ENCODE assay signal across 15 cellular contexts in genomic region chr13:26664942-26665341, GRCh38.
DNase-seq lines count a peak whose midpoint lies in the region; ATAC-seq and TF ChIP-seq lines count a peak whose summit lies in the region.
"Had no signal": no experiment of that assay in that cellular context is flagged by ENCODE, and none has a peak within 500 bp of the region (broad histone marks: within the 10 kb centered on the region; RNA-seq: fewer than 3 reads in every experiment).

No MANE protein-coding gene starts in this region.

- peaks cover 21% of the 10 kb centered on the region for H3K4me1 ChIP-seq in MM.1S (ENCODE audit: low read length)
- H3K4me1 ChIP-seq in endocrine pancreas (ENCODE audit: control insufficient read depth, insufficient read depth, low read length): peaks cover 23% of the 10 kb centered on the region
- H3K4me1 ChIP-seq in right lobe of liver: no peaks in the 10 kb centered on the region

- H3K36me3 ChIP-seq in MM.1S (replicated peaks; ENCODE audit: insufficient read depth, low read length): no peaks in the 10 kb centered on the region
- no peaks in the 10 kb centered on the region for H3K36me3 ChIP-seq in endocrine pancreas (ENCODE audit: control insufficient read depth, insufficient read depth, low read length)
- no peaks in the 10 kb centered on the region for H3K36me3 ChIP-seq in right lobe of liver

- 83% methylated on average over 4 of the region's 4 CpGs for WGBS in right lobe of liver (ENCODE audit: insufficient coverage, low coverage, low lambda C conversion rate, missing lambda C conversion rate)

- H3K4me2 ChIP-seq in MM.1S (ENCODE audit: low read depth, low read length): peak overlapping the region; percentile 76; the same call in 1 of the 2 replicates
- H3K4me2 ChIP-seq: SK-N-SH had no signal

- H3K9me3 ChIP-seq in MM.1S (replicated peaks; ENCODE audit: insufficient read depth, low read length) (no peaks in the 10 kb centered on the region), endocrine pancreas (ENCODE audit: control insufficient read depth, low read length) (no peaks in the 10 kb centered on the region), right lobe of liver (no peaks in the 10 kb centered on the region)
- H3K9me3 ChIP-seq: SK-N-SH had no signal

- H3F3A ChIP-seq in MM.1S (ENCODE audit: insufficient read depth, low read length): no peaks in the 10 kb centered on the region

- H3K4me3 ChIP-seq in MM.1S (ENCODE audit: low read length): no peak overlapping the region
- peak overlapping the region; percentile 25 for H3K4me3 ChIP-seq in endocrine pancreas (ENCODE audit: control insufficient read depth, insufficient read depth, low read length)
- no peak overlapping the region for H3K4me3 ChIP-seq in right lobe of liver

- H3K9ac ChIP-seq in MM.1S (ENCODE audit: low read length) (no peak overlapping the region), endocrine pancreas (ENCODE audit: control insufficient read depth, insufficient read depth, low read length) (no peak overlapping the region)
- H3K9ac ChIP-seq: SK-N-SH had no signal

- TF ChIP-seq CTCF in MM.1S (IDR thresholded peaks at IDR 0.05; ENCODE audit: low read length): no peak
- TF ChIP-seq CTCF in right lobe of liver (IDR thresholded peaks at IDR 0.05): no peak

- TF ChIP-seq POLR2A in right lobe of liver (IDR thresholded peaks at IDR 0.05): no peak

- H2AFZ ChIP-seq in MM.1S (ENCODE audit: low read length): no peak overlapping the region

- H3K79me2 ChIP-seq in MM.1S (ENCODE audit: low read length): no peaks in the 10 kb centered on the region

- H4K20me1 ChIP-seq in MM.1S (ENCODE audit: insufficient read depth, low read length): no peaks in the 10 kb centered on the region

- H3K27ac ChIP-seq in MM.1S (ENCODE audit: low read length): no peak overlapping the region
- no peak overlapping the region for H3K27ac ChIP-seq in right lobe of liver

- DNase-seq in Ammon's horn (ENCODE audit: low spot score) (peak; percentile 18), MM.1S (no peak), NCI-H2171 treated with DMSO at 0.1 percent for 48 hours (lab: John Stamatoyannopoulos, UW) (peak; percentile 79), SW 1271 (lab: John Stamatoyannopoulos, UW) (no peak), right lobe of liver (no peak)
- DNase-seq: AML-193; CD4-positive, alpha-beta T cell; NCI-H187; NCI-H526; Right ventricle myocardium superior; SK-N-SH; T-helper 17 cell had no signal

- H3K27me3 ChIP-seq in MM.1S (replicated peaks; ENCODE audit: insufficient read depth, low read length): no peaks in the 10 kb centered on the region
- no peaks in the 10 kb centered on the region for H3K27me3 ChIP-seq in endocrine pancreas (ENCODE audit: control insufficient read depth, insufficient read depth, low read length)
- no peaks in the 10 kb centered on the region for H3K27me3 ChIP-seq in right lobe of liver

- ATAC-seq in HG03439 (IDR thresholded peaks at IDR 0.05; ENCODE audit: unreplicated experiment): no peak
- ATAC-seq in right lobe of liver: no peak
- ATAC-seq: Panc1, T-helper 17 cell had no signal

- intact Hi-C loops in right lobe of liver (cut with DNase I): no loop called here

- H3K9me2 ChIP-seq in MM.1S (replicated peaks; ENCODE audit: insufficient read depth, low read length): no peaks in the 10 kb centered on the region
- H3K9me2 ChIP-seq: SK-N-SH had no signal

Comparison
In these comparisons a context has a peak if more than half of its experiments do, and no peak if none do; other contexts are left out.
1. DNase-seq: peak in Ammon's horn (single experiment) and NCI-H2171 treated with DMSO at 0.1 percent for 48 hours (single experiment); none in MM.1S (single experiment), SW 1271 (0 of 2) and right lobe of liver (0 of 3).